In the genomic region with DNA sequence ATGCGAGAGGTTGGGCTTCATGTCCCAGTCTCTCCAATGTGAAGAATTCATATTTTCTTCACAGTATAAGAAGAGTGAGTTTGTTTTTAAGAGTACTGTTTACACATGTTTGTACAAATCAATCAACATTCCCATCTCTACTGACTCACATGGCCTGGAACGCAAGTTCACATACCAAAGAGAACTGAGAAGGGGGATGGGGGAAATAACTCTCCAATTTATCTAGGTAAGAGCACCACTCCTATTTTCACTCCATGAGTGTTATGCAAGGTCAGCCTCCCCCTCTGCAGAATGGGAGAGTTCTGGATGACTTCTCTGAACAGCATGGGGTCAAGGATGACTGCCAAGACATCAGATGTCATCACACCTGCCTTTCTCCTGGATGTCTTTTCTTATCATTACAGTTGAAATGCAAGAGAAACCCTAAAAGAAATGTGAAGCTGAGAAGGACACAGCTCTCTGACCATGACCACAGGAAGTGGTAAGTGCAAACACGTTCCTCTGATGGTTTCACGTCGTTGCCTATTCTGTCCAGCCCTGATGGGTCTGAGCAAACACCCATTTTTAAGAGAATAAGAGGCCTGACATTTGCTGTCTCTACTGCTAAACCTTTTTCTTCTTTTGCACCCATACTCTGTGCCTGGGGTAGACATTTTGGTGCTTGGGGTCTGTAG, we compare ENCODE assay signal across 9 cellular contexts.
DNase-seq lines count a peak whose midpoint lies in the region; ATAC-seq and TF ChIP-seq lines count a peak whose summit lies in the region.
"Had no signal": no experiment of that assay in that cellular context is flagged by ENCODE, and none has a peak within 500 bp of the region (broad histone marks: within the 10 kb centered on the region; RNA-seq: fewer than 3 reads in every experiment).

No MANE protein-coding gene starts in this region.

- no peaks in the 10 kb centered on the region for H4K20me1 ChIP-seq in KMS-11 (ENCODE audit: insufficient read depth)

- no peak overlapping the region for H3K27ac ChIP-seq in KMS-11
- H3K27ac ChIP-seq: vagina had no signal

- H3K27me3 Mint-ChIP-seq in WTC11 (ENCODE audit: low read depth), result no peaks in the 10 kb centered on the region

- H3K36me3 Mint-ChIP-seq in WTC11, result no peaks in the 10 kb centered on the region

- no peak overlapping the region for H3K4me3 Mint-ChIP-seq in WTC11

- H3K9me3 Mint-ChIP-seq in WTC11, result no peaks in the 10 kb centered on the region

- ATAC-seq in GM18498 (IDR thresholded peaks at IDR 0.05; ENCODE audit: unreplicated experiment) (peak; percentile 69), GM21825 (IDR thresholded peaks at IDR 0.05; ENCODE audit: unreplicated experiment) (peak; percentile 62), WTC11 (no peak)

- H3K27me3 ChIP-seq in KMS-11 (ENCODE audit: insufficient read depth, low read depth), result no peaks in the 10 kb centered on the region
- H3K27me3 ChIP-seq: vagina had no signal

- POLR2A ChIA-PET in WTC11 (lab: Charles Lee), result no interaction called here

- DNase-seq in kidney tubule cell (ENCODE audit: low spot score) (peak; percentile 90), Kasumi-1 (lab: John Stamatoyannopoulos, UW) (no peak), COR-L47 (lab: John Stamatoyannopoulos, UW) (no peak), WTC11 (ENCODE audit: low spot score) (no peak)
- DNase-seq in activated T-cell treated with anti-CD3 and anti-CD28 coated beads, Interleukin-2, amount 50 U/mL, for 48 hours, result no peak

- no peaks in the 10 kb centered on the region for H3K36me3 ChIP-seq in KMS-11 (ENCODE audit: insufficient read depth)
- H3K36me3 ChIP-seq: vagina had no signal

- CTCF ChIA-PET in WTC11 (lab: Charles Lee), result no interaction called here

- H3K4me1 Mint-ChIP-seq in WTC11, result peaks cover 6% of the 10 kb centered on the region

- H3K79me2 ChIP-seq in KMS-11 (ENCODE audit: insufficient read depth, low read depth), result no peaks in the 10 kb centered on the region

- peaks cover 27% of the 10 kb centered on the region for H3K4me1 ChIP-seq in KMS-11 (ENCODE audit: low read depth, poor library complexity, severe bottlenecking)
- H3K4me1 ChIP-seq: vagina had no signal

- H3K9ac ChIP-seq in KMS-11, result no peak overlapping the region

- no peak overlapping the region for H3K4me3 ChIP-seq in KMS-11 (IDR thresholded peaks at IDR 0.05; ENCODE audit: insufficient read depth, low read depth, low read length)
- H3K4me3 ChIP-seq: vagina had no signal

- H3K27ac Mint-ChIP-seq in WTC11, result no peak overlapping the region

- no peak overlapping the region for H2AFZ ChIP-seq in KMS-11 (ENCODE audit: low read depth)

- no peak for TF ChIP-seq CTCF in KMS-11 (conservative IDR thresholded peaks at IDR 0.05; ENCODE audit: low read depth, low read length)
- TF ChIP-seq CTCF in WTC11 (IDR thresholded peaks at IDR 0.05), result no peak

- H3K4me2 ChIP-seq in KMS-11, result peak overlapping the region; percentile 13; the same call in 1 of the 2 replicates

TF ChIP-seq in WTC11, 78 proteins besides CTCF, POLR2A, EP300 and RAD21:
- TF ChIP-seq USF2 (CRISPR knock-in tag; IDR thresholded peaks at IDR 0.05), result no peak
- no peak for TF ChIP-seq ZNF232 (CRISPR knock-in tag; IDR thresholded peaks at IDR 0.05)
- no peak for TF ChIP-seq HMGA2 (CRISPR knock-in tag; IDR thresholded peaks at IDR 0.05)
- TF ChIP-seq NFYB (CRISPR knock-in tag; conservative IDR thresholded peaks at IDR 0.05; ENCODE audit: low read depth), result no peak
- TF ChIP-seq ELF4 (CRISPR knock-in tag; IDR thresholded peaks at IDR 0.05; ENCODE audit: low read depth), result no peak
- TF ChIP-seq FOXP1 (CRISPR knock-in tag; IDR thresholded peaks at IDR 0.05; ENCODE audit: borderline replicate concordance), result no peak
- TF ChIP-seq, protein P1, sequence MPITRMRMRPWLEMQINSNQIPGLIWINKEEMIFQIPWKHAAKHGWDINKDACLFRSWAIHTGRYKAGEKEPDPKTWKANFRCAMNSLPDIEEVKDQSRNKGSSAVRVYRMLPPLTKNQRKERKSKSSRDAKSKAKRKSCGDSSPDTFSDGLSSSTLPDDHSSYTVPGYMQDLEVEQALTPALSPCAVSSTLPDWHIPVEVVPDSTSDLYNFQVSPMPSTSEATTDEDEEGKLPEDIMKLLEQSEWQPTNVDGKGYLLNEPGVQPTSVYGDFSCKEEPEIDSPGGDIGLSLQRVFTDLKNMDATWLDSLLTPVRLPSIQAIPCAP (CRISPR knock-in tag; IDR thresholded peaks at IDR 0.05), result no peak
- TF ChIP-seq, protein P2, sequence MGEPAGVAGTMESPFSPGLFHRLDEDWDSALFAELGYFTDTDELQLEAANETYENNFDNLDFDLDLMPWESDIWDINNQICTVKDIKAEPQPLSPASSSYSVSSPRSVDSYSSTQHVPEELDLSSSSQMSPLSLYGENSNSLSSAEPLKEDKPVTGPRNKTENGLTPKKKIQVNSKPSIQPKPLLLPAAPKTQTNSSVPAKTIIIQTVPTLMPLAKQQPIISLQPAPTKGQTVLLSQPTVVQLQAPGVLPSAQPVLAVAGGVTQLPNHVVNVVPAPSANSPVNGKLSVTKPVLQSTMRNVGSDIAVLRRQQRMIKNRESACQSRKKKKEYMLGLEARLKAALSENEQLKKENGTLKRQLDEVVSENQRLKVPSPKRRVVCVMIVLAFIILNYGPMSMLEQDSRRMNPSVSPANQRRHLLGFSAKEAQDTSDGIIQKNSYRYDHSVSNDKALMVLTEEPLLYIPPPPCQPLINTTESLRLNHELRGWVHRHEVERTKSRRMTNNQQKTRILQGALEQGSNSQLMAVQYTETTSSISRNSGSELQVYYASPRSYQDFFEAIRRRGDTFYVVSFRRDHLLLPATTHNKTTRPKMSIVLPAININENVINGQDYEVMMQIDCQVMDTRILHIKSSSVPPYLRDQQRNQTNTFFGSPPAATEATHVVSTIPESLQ (CRISPR knock-in tag; IDR thresholded peaks at IDR 0.05), result no peak
TF ChIP-seq in WTC11: peak in this region for 0.
